ENCODE assay signal across 1 cellular context in genomic region chr4:82864336-82865001, GRCh38.
TF ChIP-seq lines count a peak whose summit lies in the region.

No MANE protein-coding gene starts in this region.

TF ChIP-seq in endothelial cell of umbilical vein, 7 proteins besides CTCF, POLR2A, EP300 and RAD21:
- no peak for TF ChIP-seq MYC (IDR thresholded peaks at IDR 0.05; ENCODE audit: low read depth, low read length)
- TF ChIP-seq JUN (IDR thresholded peaks at IDR 0.05; ENCODE audit: borderline replicate concordance, insufficient read depth, insufficient read length, low read depth), result no peak
- no peak for TF ChIP-seq GATA2 (IDR thresholded peaks at IDR 0.05; ENCODE audit: insufficient read depth, insufficient read length, low read depth, low read length)
- no peak for TF ChIP-seq MAX (IDR thresholded peaks at IDR 0.05; ENCODE audit: insufficient read depth, insufficient read length)
- TF ChIP-seq EZH2 (IDR thresholded peaks at IDR 0.05; ENCODE audit: borderline replicate concordance, low read depth, low read length, severe bottlenecking), result no peak
- TF ChIP-seq FOS (IDR thresholded peaks at IDR 0.05; ENCODE audit: borderline replicate concordance, insufficient read depth, low read length), result no peak
- TF ChIP-seq POLR2AphosphoS5 (IDR thresholded peaks at IDR 0.05; ENCODE audit: insufficient read depth, low read depth, low read length), result no peak
